1 cellular context compared by ENCODE assay signal in the genomic region with DNA sequence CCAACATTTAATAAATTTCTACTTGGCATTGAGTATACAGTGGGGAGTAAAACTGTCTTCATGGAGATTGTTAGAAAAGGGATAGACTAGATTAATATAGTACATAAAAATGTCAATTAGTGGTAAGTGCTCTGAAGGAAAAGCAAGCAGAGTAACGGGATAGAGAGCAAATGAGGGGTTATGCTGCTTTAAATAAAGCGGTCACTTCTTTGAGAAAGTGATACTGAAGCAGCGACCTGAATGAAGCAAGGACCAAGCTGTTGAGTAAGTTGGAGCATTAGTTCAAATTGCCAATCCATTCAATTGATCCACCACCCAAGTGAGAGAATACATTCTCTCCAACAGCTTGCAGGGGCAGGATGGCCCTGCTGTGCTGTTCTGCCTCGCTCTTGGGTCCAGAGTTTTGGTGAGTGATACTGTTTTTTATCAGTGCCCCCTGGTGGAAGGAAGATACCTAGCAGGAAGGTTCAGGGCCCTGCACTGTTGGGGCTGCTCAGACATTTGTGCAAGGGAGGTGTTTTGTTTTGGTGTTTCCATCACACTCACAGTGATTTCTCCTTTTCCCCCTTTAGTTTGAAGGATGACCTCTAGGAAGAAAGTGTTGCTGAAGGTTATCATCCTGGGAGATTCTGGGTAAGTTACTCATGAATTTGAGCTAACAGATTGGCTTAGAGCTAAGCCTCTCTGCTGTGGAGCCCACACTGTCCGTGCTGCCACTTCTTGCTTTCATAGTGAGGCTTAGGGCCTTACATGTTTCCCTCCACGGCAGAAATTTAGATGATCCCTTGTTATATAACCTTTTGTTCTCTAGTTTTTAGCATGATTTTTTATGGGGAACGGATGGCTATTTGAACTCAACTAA.
TF ChIP-seq lines count a peak whose summit lies in the region.

No MANE protein-coding gene starts in this region.

TF ChIP-seq in neural cell, 6 proteins besides CTCF, POLR2A, EP300 and RAD21:
- TF ChIP-seq, protein P1, sequence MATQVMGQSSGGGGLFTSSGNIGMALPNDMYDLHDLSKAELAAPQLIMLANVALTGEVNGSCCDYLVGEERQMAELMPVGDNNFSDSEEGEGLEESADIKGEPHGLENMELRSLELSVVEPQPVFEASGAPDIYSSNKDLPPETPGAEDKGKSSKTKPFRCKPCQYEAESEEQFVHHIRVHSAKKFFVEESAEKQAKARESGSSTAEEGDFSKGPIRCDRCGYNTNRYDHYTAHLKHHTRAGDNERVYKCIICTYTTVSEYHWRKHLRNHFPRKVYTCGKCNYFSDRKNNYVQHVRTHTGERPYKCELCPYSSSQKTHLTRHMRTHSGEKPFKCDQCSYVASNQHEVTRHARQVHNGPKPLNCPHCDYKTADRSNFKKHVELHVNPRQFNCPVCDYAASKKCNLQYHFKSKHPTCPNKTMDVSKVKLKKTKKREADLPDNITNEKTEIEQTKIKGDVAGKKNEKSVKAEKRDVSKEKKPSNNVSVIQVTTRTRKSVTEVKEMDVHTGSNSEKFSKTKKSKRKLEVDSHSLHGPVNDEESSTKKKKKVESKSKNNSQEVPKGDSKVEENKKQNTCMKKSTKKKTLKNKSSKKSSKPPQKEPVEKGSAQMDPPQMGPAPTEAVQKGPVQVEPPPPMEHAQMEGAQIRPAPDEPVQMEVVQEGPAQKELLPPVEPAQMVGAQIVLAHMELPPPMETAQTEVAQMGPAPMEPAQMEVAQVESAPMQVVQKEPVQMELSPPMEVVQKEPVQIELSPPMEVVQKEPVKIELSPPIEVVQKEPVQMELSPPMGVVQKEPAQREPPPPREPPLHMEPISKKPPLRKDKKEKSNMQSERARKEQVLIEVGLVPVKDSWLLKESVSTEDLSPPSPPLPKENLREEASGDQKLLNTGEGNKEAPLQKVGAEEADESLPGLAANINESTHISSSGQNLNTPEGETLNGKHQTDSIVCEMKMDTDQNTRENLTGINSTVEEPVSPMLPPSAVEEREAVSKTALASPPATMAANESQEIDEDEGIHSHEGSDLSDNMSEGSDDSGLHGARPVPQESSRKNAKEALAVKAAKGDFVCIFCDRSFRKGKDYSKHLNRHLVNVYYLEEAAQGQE (IDR thresholded peaks at IDR 0.05; ENCODE audit: borderline replicate concordance) = no peak
- peak; percentile 88 for TF ChIP-seq SMC3 (conservative IDR thresholded peaks at IDR 0.05; ENCODE audit: poor library complexity)
TF ChIP-seq in neural cell: peak in this region for 1.
